ENCODE assay signal across 23 cellular contexts in genomic region chr10:133151528-133151927, GRCh38. TPM values are rescaled to one million over a fixed set of nuclear protein-coding genes. Genes with fewer than 3 reads are reported as not detected.
DNase-seq lines count a peak whose midpoint lies in the region; ATAC-seq, FAIRE-seq and TF ChIP-seq lines count a peak whose summit lies in the region.
"Had no signal": no experiment of that assay in that cellular context is flagged by ENCODE, and none has a peak within 500 bp of the region (broad histone marks: within the 10 kb centered on the region; RNA-seq: fewer than 3 reads in every experiment).

No MANE protein-coding gene starts in this region.

- ATAC-seq in WTC11: peak; percentile 98
- ATAC-seq in activated CD4-positive, CD25-positive, alpha-beta regulatory T cell treated with anti-CD3 and anti-CD28 coated beads, Interleukin-2, amount 50 U/mL, for 24 hours: no peak
- ATAC-seq: HCT116, heart right ventricle, natural killer cell had no signal

- H3K4me3 Mint-ChIP-seq in WTC11 (peak overlapping the region; percentile 35), nephron (no peak overlapping the region), mesothelial cell of epicardium (no peak overlapping the region)
- H3K4me3 Mint-ChIP-seq: natural killer cell had no signal

- H3K27me3 ChIP-seq in small intestine (ENCODE audit: control insufficient read depth in 2 of 2, insufficient read depth in 2 of 2, low read length in 2 of 2): peaks cover 0 to 2% of the 10 kb centered on the region in 2 donors

- DNase-seq in Caki2 (ENCODE audit: low read depth) (peak; percentile 48), WTC11 (ENCODE audit: low spot score) (peak; percentile 29), iPS DF 19.7 (ENCODE audit: low read depth, low spot score) (peak; percentile 90), mesothelial cell of epicardium (ENCODE audit: low spot score in 2 of 2, unreplicated experiment in 2 of 2) (no peak), small intestine (no peak), NCI-H187 treated with DMSO at 0.1 percent for 48 hours (lab: John Stamatoyannopoulos, UW) (no peak)
- DNase-seq: activated CD4-positive, alpha-beta T cell treated with anti-CD3 and anti-CD28 coated beads for 1 hour; activated naive CD4-positive, alpha-beta T cell treated with anti-CD3 and anti-CD28 coated beads, Interleukin-2, amount 50 U/mL, for 16 hours; activated T-cell treated with anti-CD3 and anti-CD28 coated beads, Interleukin-2, amount 50 U/mL, for 48 hours; anterior cingulate cortex; C1 segment of cervical spinal cord; heart right ventricle; mesenchymal stem cell; MG63; natural killer cell; NCI-H1436 treated with DMSO at 0.1 percent for 48 hours; NCI-H526 treated with DMSO at 0.1 percent for 48 hours; SHP77; sigmoid colon had no signal

- H3K36me3 Mint-ChIP-seq in WTC11: peaks cover 39% of the 10 kb centered on the region
- no peaks in the 10 kb centered on the region for H3K36me3 Mint-ChIP-seq in nephron (ENCODE audit: low read depth)
- H3K36me3 Mint-ChIP-seq in mesothelial cell of epicardium: no peaks in the 10 kb centered on the region

- no peak overlapping the region for H3K27ac ChIP-seq in small intestine (ENCODE audit: low read depth in 1 of 2, low read length in 1 of 2)
- H3K27ac ChIP-seq: epithelial cell of prostate, heart right ventricle, sigmoid colon had no signal

- no peaks in the 10 kb centered on the region for H3K36me3 ChIP-seq in small intestine (ENCODE audit: control insufficient read depth in 2 of 2, insufficient read depth in 2 of 2, low read length in 2 of 2)
- H3K36me3 ChIP-seq: heart right ventricle, MG63, sigmoid colon had no signal

- CTCF ChIA-PET in WTC11 (lab: Charles Lee): interaction anchor here (0.9 to 1.8 kb wide), 2 partner anchors 8 to 64 kb away, joined by 3 to 7 read pairs; no protein-coding TSS in a partner anchor

- H3K4me3 ChIP-seq in small intestine (ENCODE audit: low read depth in 1 of 2, low read length in 2 of 2): no peak overlapping the region
- H3K4me3 ChIP-seq: heart right ventricle, MG63, sigmoid colon had no signal

- no peaks in the 10 kb centered on the region for H3K9me3 ChIP-seq in small intestine (ENCODE audit: control insufficient read depth, low read depth)

- FAIRE-seq in small intestine (lab: Jason Lieb, UNC): no peak

- in situ Hi-C loops in Caki2 (cut with HindIII; ENCODE audit: low pct_unique_long_range_greater_than_20kb, low sequenced_read_pairs): no loop called here

- peaks cover 47% of the 10 kb centered on the region for H3K4me1 Mint-ChIP-seq in WTC11
- H3K4me1 Mint-ChIP-seq in nephron: peaks cover 11% of the 10 kb centered on the region
- H3K4me1 Mint-ChIP-seq in mesothelial cell of epicardium: peaks cover 8% of the 10 kb centered on the region
- H3K4me1 Mint-ChIP-seq: natural killer cell had no signal

- no peaks in the 10 kb centered on the region for H3K4me1 ChIP-seq in small intestine (ENCODE audit: control insufficient read depth in 2 of 2, insufficient read depth in 1 of 2, low read depth in 1 of 2, low read length in 1 of 2)
- H3K4me1 ChIP-seq: heart right ventricle, sigmoid colon had no signal

- peaks cover 13% of the 10 kb centered on the region for H3K27me3 Mint-ChIP-seq in WTC11 (ENCODE audit: low read depth)
- peaks cover 39% of the 10 kb centered on the region for H3K27me3 Mint-ChIP-seq in nephron (ENCODE audit: low read depth)
- H3K27me3 Mint-ChIP-seq in mesothelial cell of epicardium (ENCODE audit: low read depth): peaks cover 65% of the 10 kb centered on the region

- no peak for TF ChIP-seq CTCF in WTC11 (IDR thresholded peaks at IDR 0.05)
- no peak for TF ChIP-seq CTCF in nephron (IDR thresholded peaks at IDR 0.05; ENCODE audit: unreplicated experiment in 3 of 3)
- no peak for TF ChIP-seq CTCF in mesothelial cell of epicardium (IDR thresholded peaks at IDR 0.05; ENCODE audit: unreplicated experiment)

- POLR2A ChIA-PET in WTC11 (lab: Charles Lee): no interaction called here

- WGBS in small intestine, 3 donors: 13 to 31% (median 24%) methylated on average over 10 of the region's 10 CpGs

- peaks cover 42% of the 10 kb centered on the region for H3K9me3 Mint-ChIP-seq in WTC11
- H3K9me3 Mint-ChIP-seq in nephron: peaks cover 25% of the 10 kb centered on the region
- H3K9me3 Mint-ChIP-seq in mesothelial cell of epicardium: peaks cover 33% of the 10 kb centered on the region
- H3K9me3 Mint-ChIP-seq: natural killer cell had no signal

- H3K27ac Mint-ChIP-seq in WTC11 (peak overlapping the region; percentile 98), nephron (peak overlapping the region in 2 of 3 experiments; percentile 19 to 84), mesothelial cell of epicardium (no peak overlapping the region)
- H3K27ac Mint-ChIP-seq: natural killer cell had no signal

TF ChIP-seq in WTC11, 78 proteins besides CTCF, POLR2A, EP300 and RAD21:
- TF ChIP-seq ETV6 (CRISPR knock-in tag; IDR thresholded peaks at IDR 0.05) (peak; percentile 37; the same call in 1 of the 2 replicates), NFE2L1 (CRISPR knock-in tag; IDR thresholded peaks at IDR 0.05) (no peak), MAX (CRISPR knock-in tag; IDR thresholded peaks at IDR 0.05) (no peak)
- TF ChIP-seq, protein P1, sequence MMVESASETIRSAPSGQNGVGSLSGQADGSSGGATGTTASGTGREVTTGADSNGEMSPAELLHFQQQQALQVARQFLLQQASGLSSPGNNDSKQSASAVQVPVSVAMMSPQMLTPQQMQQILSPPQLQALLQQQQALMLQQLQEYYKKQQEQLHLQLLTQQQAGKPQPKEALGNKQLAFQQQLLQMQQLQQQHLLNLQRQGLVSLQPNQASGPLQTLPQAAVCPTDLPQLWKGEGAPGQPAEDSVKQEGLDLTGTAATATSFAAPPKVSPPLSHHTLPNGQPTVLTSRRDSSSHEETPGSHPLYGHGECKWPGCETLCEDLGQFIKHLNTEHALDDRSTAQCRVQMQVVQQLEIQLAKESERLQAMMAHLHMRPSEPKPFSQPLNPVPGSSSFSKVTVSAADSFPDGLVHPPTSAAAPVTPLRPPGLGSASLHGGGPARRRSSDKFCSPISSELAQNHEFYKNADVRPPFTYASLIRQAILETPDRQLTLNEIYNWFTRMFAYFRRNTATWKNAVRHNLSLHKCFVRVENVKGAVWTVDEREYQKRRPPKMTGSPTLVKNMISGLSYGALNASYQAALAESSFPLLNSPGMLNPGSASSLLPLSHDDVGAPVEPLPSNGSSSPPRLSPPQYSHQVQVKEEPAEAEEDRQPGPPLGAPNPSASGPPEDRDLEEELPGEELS (CRISPR knock-in tag; IDR thresholded peaks at IDR 0.05): peak; percentile 20; the same call in 1 of the 2 replicates

RNA-seq across cellular contexts. Expression of gene KNDC1, which starts 8.5 kb away (rescaled TPM):
- 0.90 and 1.1 TPM in 2 replicates for total RNA-seq in Caki2 (2014; rRNA removed; shearing (Covaris generic); ENCODE audit: low replicate concordance)
- total RNA-seq in WTC11 (2021) (25.7 to 26.8 TPM (median 26.6 TPM) in 3 replicates), mesothelial cell of epicardium (20.3 to 23.7 TPM (median 21.0 TPM) in 3 replicates)
- under 1 TPM in 1 of 3 donors, not detected in 2; 0.37 TPM for polyA plus RNA-seq in small intestine

Comparison
In these comparisons a context has a peak if more than half of its experiments do, and no peak if none do; other contexts are left out.
1. DNase-seq: peak in Caki2 (single experiment), WTC11 (single experiment) and iPS DF 19.7 (single experiment); none in mesothelial cell of epicardium (0 of 2), small intestine (single experiment) and NCI-H187 treated with DMSO at 0.1 percent for 48 hours (single experiment).